In genomic region chr13:95679722-95680121, GRCh38 we compare ENCODE assay signal across 1 cellular context.
TF ChIP-seq lines count a peak whose summit lies in the region.

No MANE protein-coding gene starts in this region.

TF ChIP-seq in IMR-90, 13 proteins besides CTCF, POLR2A, EP300 and RAD21 (continued from another document):
- TF ChIP-seq RCOR1 (IDR thresholded peaks at IDR 0.05; ENCODE audit: insufficient replicate concordance, low read length) (no peak), MAZ (IDR thresholded peaks at IDR 0.05; ENCODE audit: borderline replicate concordance, low read depth, low read length) (no peak), MXI1 (IDR thresholded peaks at IDR 0.05; ENCODE audit: borderline replicate concordance, low read depth, low read length) (no peak), RFX5 (IDR thresholded peaks at IDR 0.05; ENCODE audit: low read depth, low read length) (no peak), CHD1 (IDR thresholded peaks at IDR 0.05; ENCODE audit: low read depth, low read length) (no peak), MAFK (IDR thresholded peaks at IDR 0.05; ENCODE audit: low read depth, low read length) (no peak)
